In the genomic region with DNA sequence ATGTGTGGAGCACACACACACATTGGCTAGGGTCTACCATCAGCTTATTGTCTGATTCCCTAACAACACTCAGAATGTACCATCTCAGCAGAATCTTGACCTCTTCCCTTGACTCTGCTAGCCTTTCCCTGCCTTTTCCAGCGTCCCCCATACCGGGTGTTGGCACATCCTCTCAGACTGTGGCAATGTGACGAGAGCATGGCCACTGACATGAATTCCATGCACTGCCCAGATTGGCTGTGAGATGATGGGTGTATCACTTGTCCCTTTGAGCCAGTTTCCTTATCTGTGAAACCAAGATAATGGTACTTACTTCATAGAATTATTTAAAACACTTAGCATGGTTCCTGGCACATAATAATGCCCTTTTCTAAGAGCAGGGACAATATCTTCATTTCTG, we compare ENCODE assay signal across 20 cellular contexts.
"Had no signal": no experiment of that assay in that cellular context is flagged by ENCODE, and none has a peak within 500 bp of the region (broad histone marks: within the 10 kb centered on the region; RNA-seq: fewer than 3 reads in every experiment).

No MANE protein-coding gene starts in this region.

- H3K9me3 ChIP-seq: MG63, SJCRH30 had no signal

- DNase-seq: Karpas-422, KG1, MG63, NCI-H1092, NCI-H1105 treated with DMSO at 0.1 percent for 48 hours, NCI-H1417 treated with DMSO at 0.1 percent for 48 hours, NCI-H146, NCI-H1694 treated with DMSO at 0.1 percent for 48 hours, NCI-H1930, NCI-H2081, NCI-H2107, NCI-H2227 treated with DMSO at 0.1 percent for 48 hours, NCI-H510A, NCI-H524 treated with DMSO at 0.1 percent for 48 hours, NCI-H69, NCI-H774, RPMI8226, SHP77 treated with DMSO at 0.1 percent for 48 hours, SJCRH30 had no signal

- H3K4me1 ChIP-seq: SJCRH30 had no signal

- H3K4me3 ChIP-seq: MG63, SJCRH30 had no signal

- H3K36me3 ChIP-seq: MG63, SJCRH30 had no signal

- ATAC-seq: SK-N-SH treated with all-trans-retinoic acid at 6 μM for 48 hours had no signal

- H3K27me3 ChIP-seq: MG63, SJCRH30 had no signal

- H3K27ac ChIP-seq: SJCRH30 had no signal
